10 cellular contexts compared by ENCODE assay signal in the genomic region with DNA sequence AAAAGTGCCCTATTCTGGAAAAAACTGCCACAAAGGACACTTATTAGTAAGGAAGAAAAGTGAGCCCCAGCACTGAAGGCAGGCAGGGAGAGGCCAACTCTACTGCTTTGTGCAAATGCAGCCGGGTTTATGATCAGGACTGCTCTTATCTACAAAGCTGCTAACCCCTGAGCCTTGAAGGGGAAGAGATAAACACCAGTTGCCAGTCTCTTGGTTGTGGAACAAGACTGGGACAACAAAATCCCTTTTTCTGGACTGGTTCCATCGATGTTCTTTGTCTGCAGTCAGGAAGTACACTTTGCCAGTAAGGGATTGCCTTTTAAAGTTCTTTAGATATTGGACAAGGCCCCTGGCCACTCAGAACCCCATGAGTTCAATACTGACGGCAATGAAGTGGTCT. TPM values are rescaled to one million over a fixed set of nuclear protein-coding genes. Genes with fewer than 3 reads are reported as not detected.
DNase-seq lines count a peak whose midpoint lies in the region; ATAC-seq and TF ChIP-seq lines count a peak whose summit lies in the region.
"Had no signal": no experiment of that assay in that cellular context is flagged by ENCODE, and none has a peak within 500 bp of the region (broad histone marks: within the 10 kb centered on the region; RNA-seq: fewer than 3 reads in every experiment).

No MANE protein-coding gene starts in this region.

- no peaks in the 10 kb centered on the region for H3K27me3 Mint-ChIP-seq in activated CD4-positive, alpha-beta memory T cell treated with anti-CD3 and anti-CD28 coated beads for 36 hours
- no peaks in the 10 kb centered on the region for H3K27me3 Mint-ChIP-seq in activated CD4-positive, alpha-beta memory T cell treated with anti-CD3 and anti-CD28 coated beads, Interleukin-2, amount 10 ng/mL, durations not matched to agents 7 days and 5 days
- no peaks in the 10 kb centered on the region for H3K27me3 Mint-ChIP-seq in dendritic cell treated with granulocyte-macrophage colony-stimulating factor and Interleukin-4, amounts not matched to agents 40 ng/mL and 50 ng/mL, for 4 days

- TF ChIP-seq POLR2A in thyroid gland (IDR thresholded peaks at IDR 0.05): no peak

- no peaks in the 10 kb centered on the region for H3K27me3 ChIP-seq in thyroid gland

- peaks cover 62% of the 10 kb centered on the region for H3K4me1 Mint-ChIP-seq in activated CD4-positive, alpha-beta memory T cell treated with anti-CD3 and anti-CD28 coated beads for 36 hours (ENCODE audit: low read depth)
- peaks cover 25% of the 10 kb centered on the region for H3K4me1 Mint-ChIP-seq in activated CD4-positive, alpha-beta memory T cell treated with anti-CD3 and anti-CD28 coated beads, Interleukin-2, amount 10 ng/mL, durations not matched to agents 7 days and 5 days
- peaks cover 80% of the 10 kb centered on the region for H3K4me1 Mint-ChIP-seq in dendritic cell treated with granulocyte-macrophage colony-stimulating factor and Interleukin-4, amounts not matched to agents 40 ng/mL and 50 ng/mL, for 4 days (ENCODE audit: low read depth)

- POLR2A ChIA-PET in activated CD4-positive, alpha-beta memory T cell treated with anti-CD3 and anti-CD28 coated beads for 36 hours (lab: Charles Lee): no interaction called here
- POLR2A ChIA-PET in activated CD4-positive, alpha-beta memory T cell treated with anti-CD3 and anti-CD28 coated beads, Interleukin-2, amount 10 ng/mL, durations not matched to agents 7 days and 5 days (lab: Charles Lee): no interaction called here

- WGBS in thyroid gland, 2 donors: 19 to 43% methylated on average over 3 of the region's 3 CpGs

- H3K36me3 Mint-ChIP-seq in activated CD4-positive, alpha-beta memory T cell treated with anti-CD3 and anti-CD28 coated beads for 36 hours: peaks cover 2% of the 10 kb centered on the region
- H3K36me3 Mint-ChIP-seq in activated CD4-positive, alpha-beta memory T cell treated with anti-CD3 and anti-CD28 coated beads, Interleukin-2, amount 10 ng/mL, durations not matched to agents 7 days and 5 days (ENCODE audit: low read depth): peaks cover 23% of the 10 kb centered on the region
- peaks cover 64% of the 10 kb centered on the region for H3K36me3 Mint-ChIP-seq in dendritic cell treated with granulocyte-macrophage colony-stimulating factor and Interleukin-4, amounts not matched to agents 40 ng/mL and 50 ng/mL, for 4 days (ENCODE audit: low read depth)

- CTCF ChIA-PET in activated CD4-positive, alpha-beta memory T cell treated with anti-CD3 and anti-CD28 coated beads for 36 hours (lab: Charles Lee): no interaction called here
- CTCF ChIA-PET in activated CD4-positive, alpha-beta memory T cell treated with anti-CD3 and anti-CD28 coated beads, Interleukin-2, amount 10 ng/mL, durations not matched to agents 7 days and 5 days (lab: Charles Lee): no interaction called here

- H3K4me3 ChIP-seq in mucosa of descending colon (no peak overlapping the region), thyroid gland (replicated peaks in 1 of 3) (no peak overlapping the region), foreskin fibroblast (ENCODE audit: low read depth in 1 of 2, low read length in 2 of 2) (no peak overlapping the region)

- no peaks in the 10 kb centered on the region for H3K9me3 Mint-ChIP-seq in activated CD4-positive, alpha-beta memory T cell treated with anti-CD3 and anti-CD28 coated beads for 36 hours
- H3K9me3 Mint-ChIP-seq in activated CD4-positive, alpha-beta memory T cell treated with anti-CD3 and anti-CD28 coated beads, Interleukin-2, amount 10 ng/mL, durations not matched to agents 7 days and 5 days: no peaks in the 10 kb centered on the region
- H3K9me3 Mint-ChIP-seq in dendritic cell treated with granulocyte-macrophage colony-stimulating factor and Interleukin-4, amounts not matched to agents 40 ng/mL and 50 ng/mL, for 4 days: no peaks in the 10 kb centered on the region
- H3K9me3 Mint-ChIP-seq: T-helper 1 cell treated with Interleukin-12 subunit alpha and Interleukin-12 subunit beta and Interleukin-4 antibody, amounts not matched to agents 30 μg/mL and 1 μg/mL, for 36 hours had no signal

- no peak overlapping the region for H3K4me3 Mint-ChIP-seq in activated CD4-positive, alpha-beta memory T cell treated with anti-CD3 and anti-CD28 coated beads for 36 hours
- no peak overlapping the region for H3K4me3 Mint-ChIP-seq in activated CD4-positive, alpha-beta memory T cell treated with anti-CD3 and anti-CD28 coated beads, Interleukin-2, amount 10 ng/mL, durations not matched to agents 7 days and 5 days
- H3K4me3 Mint-ChIP-seq in dendritic cell treated with granulocyte-macrophage colony-stimulating factor and Interleukin-4, amounts not matched to agents 40 ng/mL and 50 ng/mL, for 4 days: no peak overlapping the region
- H3K4me3 Mint-ChIP-seq: T-helper 1 cell treated with Interleukin-12 subunit alpha and Interleukin-12 subunit beta and Interleukin-4 antibody, amounts not matched to agents 30 μg/mL and 1 μg/mL, for 36 hours had no signal

- H3K9me3 ChIP-seq in mucosa of descending colon (no peaks in the 10 kb centered on the region), thyroid gland (no peaks in the 10 kb centered on the region)

- intact Hi-C loops in activated CD4-positive, alpha-beta memory T cell treated with anti-CD3 and anti-CD28 coated beads for 36 hours (cut with micrococcal nuclease): no loop called here
- intact Hi-C loops in dendritic cell treated with granulocyte-macrophage colony-stimulating factor and Interleukin-4, amounts not matched to agents 40 ng/mL and 50 ng/mL, for 4 days (cut with micrococcal nuclease): loop anchor here (10.0 kb wide), 1 partner anchor 52 kb away; no protein-coding TSS in a partner anchor
- intact Hi-C loops in mucosa of descending colon (cut with DNase I, micrococcal nuclease) (no loop called here), thyroid gland (cut with DNase I) (no loop called here)

- no peak for DNase-seq in activated CD4-positive, alpha-beta memory T cell treated with anti-CD3 and anti-CD28 coated beads for 36 hours
- DNase-seq in activated CD4-positive, alpha-beta memory T cell treated with anti-CD3 and anti-CD28 coated beads, Interleukin-2, amount 10 ng/mL, durations not matched to agents 7 days and 5 days: no peak
- DNase-seq in mucosa of descending colon (peak in 1 of 3 donors; percentile 40), thyroid gland (no peak), foreskin fibroblast (no peak)
- DNase-seq: NCI-H1436 treated with DMSO at 0.1 percent for 48 hours had no signal

- H3K36me3 ChIP-seq in mucosa of descending colon (ENCODE audit: low read depth) (no peaks in the 10 kb centered on the region), thyroid gland (no peaks in the 10 kb centered on the region)

- H3K4me1 ChIP-seq in mucosa of descending colon (ENCODE audit: low read depth) (peaks cover 37% of the 10 kb centered on the region), thyroid gland (peaks cover 28 to 38% of the 10 kb centered on the region in 2 donors)

- ATAC-seq in mucosa of descending colon (peak; percentile 89), GM19324 (IDR thresholded peaks at IDR 0.05; ENCODE audit: low FRiP score, unreplicated experiment) (no peak), HG02840 (IDR thresholded peaks at IDR 0.05; ENCODE audit: low FRiP score, unreplicated experiment) (no peak)

- peak overlapping the region; percentile 29 to 62 (median 29) for H3K27ac ChIP-seq in thyroid gland

- TF ChIP-seq CTCF in mucosa of descending colon (IDR thresholded peaks at IDR 0.05): no peak
- no peak for TF ChIP-seq CTCF in thyroid gland (IDR thresholded peaks at IDR 0.05)
- TF ChIP-seq CTCF in foreskin fibroblast (IDR thresholded peaks at IDR 0.05; ENCODE audit: low read depth, low read length): no peak

- H3K27ac Mint-ChIP-seq in activated CD4-positive, alpha-beta memory T cell treated with anti-CD3 and anti-CD28 coated beads for 36 hours: peak overlapping the region; percentile 28
- H3K27ac Mint-ChIP-seq in activated CD4-positive, alpha-beta memory T cell treated with anti-CD3 and anti-CD28 coated beads, Interleukin-2, amount 10 ng/mL, durations not matched to agents 7 days and 5 days: no peak overlapping the region
- peak overlapping the region; percentile 75 for H3K27ac Mint-ChIP-seq in dendritic cell treated with granulocyte-macrophage colony-stimulating factor and Interleukin-4, amounts not matched to agents 40 ng/mL and 50 ng/mL, for 4 days
- H3K27ac Mint-ChIP-seq: T-helper 1 cell treated with Interleukin-12 subunit alpha and Interleukin-12 subunit beta and Interleukin-4 antibody, amounts not matched to agents 30 μg/mL and 1 μg/mL, for 36 hours had no signal

RNA-seq across cellular contexts. Expression of gene GNB1, which starts 43.8 kb away (rescaled TPM):
- total RNA-seq in activated CD4-positive, alpha-beta memory T cell treated with anti-CD3 and anti-CD28 coated beads for 36 hours: 100 to 1,000 TPM; 396 to 403 TPM
- 100 to 1,000 TPM; 428 to 431 TPM for total RNA-seq in activated CD4-positive, alpha-beta memory T cell treated with anti-CD3 and anti-CD28 coated beads, Interleukin-2, amount 10 ng/mL, durations not matched to agents 7 days and 5 days
- total RNA-seq in mucosa of descending colon (100 to 1,000 TPM; 314 to 329 (median 318) TPM), thyroid gland (100 to 1,000 TPM; 154 to 200 (median 174) TPM)
